22 cellular contexts compared by ENCODE assay signal in the genomic region with DNA sequence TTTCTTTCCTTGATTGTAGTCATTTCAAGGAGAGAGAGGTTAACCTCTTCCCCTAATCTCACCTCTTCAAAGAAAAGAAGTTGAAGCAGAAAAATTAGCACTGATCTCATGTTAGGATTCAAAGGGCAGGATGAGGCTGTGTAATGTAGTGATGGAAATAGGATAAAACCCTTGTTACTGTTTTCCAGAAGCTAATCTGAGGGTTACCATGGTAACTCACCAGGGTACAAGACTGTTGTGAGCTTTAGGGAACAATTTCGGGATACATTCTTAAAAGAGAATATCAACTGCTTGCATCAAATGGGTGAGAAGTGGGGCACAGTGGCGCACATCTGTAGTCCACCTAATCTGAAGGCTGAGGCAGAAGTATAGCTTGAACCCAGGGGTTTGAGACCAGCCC.
DNase-seq lines count a peak whose midpoint lies in the region; ATAC-seq, FAIRE-seq and TF ChIP-seq lines count a peak whose summit lies in the region.
"Had no signal": no experiment of that assay in that cellular context is flagged by ENCODE, and none has a peak within 500 bp of the region (broad histone marks: within the 10 kb centered on the region; RNA-seq: fewer than 3 reads in every experiment).

No MANE protein-coding gene starts in this region.

- intact Hi-C loops in K562 (cut with micrococcal nuclease) (no loop called here), natural killer cell (cut with micrococcal nuclease) (no loop called here), psoas muscle (cut with DNase I) (no loop called here)

- ATAC-seq in K562 (no peak), GM21619 (IDR thresholded peaks at IDR 0.05; ENCODE audit: unreplicated experiment) (no peak), natural killer cell (no peak), psoas muscle (no peak)

- H3K9me3 ChIP-seq in K562 (replicated peaks; ENCODE audit: control insufficient read depth, insufficient read depth, low read depth, low read length) (no peaks in the 10 kb centered on the region), psoas muscle (no peaks in the 10 kb centered on the region)
- H3K9me3 ChIP-seq: Peyer's patch had no signal

- TF ChIP-seq EP300 in K562 (IDR thresholded peaks at IDR 0.05; ENCODE audit: low read length), result no peak

- H2AK5ac ChIP-seq in mesendoderm (ENCODE audit: low read length), result no peak overlapping the region

- H3K9ac ChIP-seq in K562 (ENCODE audit: insufficient read depth in 1 of 2, low read depth in 2 of 2, low read length in 2 of 2) (no peak overlapping the region), mesendoderm (ENCODE audit: low read length) (no peak overlapping the region)
- H3K9ac ChIP-seq: BLaER1 had no signal

- no peaks in the 10 kb centered on the region for H3K27me3 Mint-ChIP-seq in natural killer cell (ENCODE audit: low read depth in 2 of 2)
- H3K27me3 Mint-ChIP-seq: CD4-positive, CD25-positive, alpha-beta regulatory T cell had no signal

- H3K79me1 ChIP-seq in mesendoderm (ENCODE audit: low read length), result no peaks in the 10 kb centered on the region

- peaks cover 0 to 7% of the 10 kb centered on the region in 2 donors for H3K4me1 Mint-ChIP-seq in natural killer cell

- H4K20me1 ChIP-seq in K562 (replicated peaks; ENCODE audit: control insufficient read depth, insufficient read depth, low read length), result no peaks in the 10 kb centered on the region
- H4K20me1 ChIP-seq: BLaER1 had no signal

- H3K4me1 ChIP-seq in K562 (replicated peaks in 1 of 2; ENCODE audit: control insufficient read depth in 2 of 2, insufficient read depth in 2 of 2, low read length in 2 of 2) (peaks cover 11 to 22% of the 10 kb centered on the region in 2 experiments; a peak in 4 of 5 replicates), mesendoderm (ENCODE audit: control insufficient read depth, low read depth, low read length) (no peaks in the 10 kb centered on the region), psoas muscle (no peaks in the 10 kb centered on the region)

- H3K27me3 ChIP-seq in K562 (ENCODE audit: control insufficient read depth in 2 of 2, insufficient read depth in 2 of 2, low read length in 2 of 2) (no peaks in the 10 kb centered on the region), mesendoderm (ENCODE audit: insufficient read depth, low read length, poor library complexity) (no peaks in the 10 kb centered on the region), psoas muscle (ENCODE audit: insufficient read depth in 3 of 3, low read length in 2 of 3) (no peaks in the 10 kb centered on the region)
- H3K27me3 ChIP-seq: BLaER1, Peyer's patch had no signal

- no peak overlapping the region for H3K56ac ChIP-seq in mesendoderm (ENCODE audit: low read length)

- no peak overlapping the region for H3K18ac ChIP-seq in mesendoderm (ENCODE audit: low read length)

- no peak for TF ChIP-seq CTCF in K562 (IDR thresholded peaks at IDR 0.05 in 2 of 3, conservative IDR thresholded peaks at IDR 0.05 in 1 of 3; ENCODE audit: insufficient read depth in 2 of 3, low read depth in 1 of 3, low read length in 3 of 3)
- no peak for TF ChIP-seq CTCF in natural killer cell (IDR thresholded peaks at IDR 0.05)
- TF ChIP-seq CTCF in psoas muscle (IDR thresholded peaks at IDR 0.05), result no peak

- no peaks in the 10 kb centered on the region for H3K9me3 Mint-ChIP-seq in natural killer cell

- 0 out of 2 replicates have a peak overlapping the region, but pooled peaks have one; percentile 33 for H2AFZ ChIP-seq in K562 (ENCODE audit: low read depth, low read length)

- H3K79me2 ChIP-seq in K562 (ENCODE audit: control insufficient read depth, insufficient read depth, low read length) (no peaks in the 10 kb centered on the region), mesendoderm (ENCODE audit: control insufficient read depth, insufficient read depth, low read length) (no peaks in the 10 kb centered on the region)

- no peak overlapping the region for H4K8ac ChIP-seq in mesendoderm (ENCODE audit: low read depth, low read length)

- POLR2A ChIA-PET in K562 (lab: Yijun Ruan, JAX), result interaction anchor here (1.1 kb wide), 1 partner anchor 21 kb away, joined by 6 read pairs; no protein-coding TSS in a partner anchor

- CTCF ChIA-PET in K562 (lab: Yijun Ruan, JAX; ENCODE audit: low intra/inter-chr PET ratio), result no interaction called here

- H3K27ac Mint-ChIP-seq in natural killer cell, result no peak overlapping the region

- no peak overlapping the region for H2BK120ac ChIP-seq in mesendoderm (ENCODE audit: low read depth, low read length)

- H3K23ac ChIP-seq in mesendoderm (ENCODE audit: low read length), result no peak overlapping the region

- no peak overlapping the region for H2BK15ac ChIP-seq in mesendoderm (replicated peaks; ENCODE audit: low read depth)

- no peak overlapping the region for H3K4ac ChIP-seq in mesendoderm (ENCODE audit: low read depth, low read length)

- no peak overlapping the region for H2BK5ac ChIP-seq in mesendoderm (ENCODE audit: low read length)

- H3K9me1 ChIP-seq in K562 (ENCODE audit: control insufficient read depth, insufficient read depth, low read length), result no peaks in the 10 kb centered on the region

- no peak for TF ChIP-seq RAD21 in K562 (CRISPR knock-in tag; conservative IDR thresholded peaks at IDR 0.05 in 1 of 2, IDR thresholded peaks at IDR 0.05 in 1 of 2)

- 80% methylated on average over 2 of the region's 2 CpGs for WGBS in K562 (ENCODE audit: insufficient coverage, low coverage, missing lambda C conversion rate)
- no CpG with 5 or more reads among the region's 2 CpGs for whole genome bisulfite sequencing in mesendoderm (ENCODE audit: extremely low coverage, insufficient coverage, low lambda C conversion rate)
- 91 to 94% (median 91%) methylated on average over 2 of the region's 2 CpGs for WGBS in psoas muscle, 3 donors

- BruUV-seq in K562 (replicated peaks; lab: Mats Ljungman, UMichigan), result no TSS peak

- H3K4me3 ChIP-seq in K562 (no peak overlapping the region), mesendoderm (ENCODE audit: low read length) (no peak overlapping the region), psoas muscle (no peak overlapping the region)
- H3K4me3 ChIP-seq: BLaER1, Peyer's patch, SK-N-MC had no signal

- DNase-seq in Ammon's horn (ENCODE audit: low spot score), result peak; percentile 50
- peak; percentile 14 for DNase-seq in M059J (ENCODE audit: low read depth)
- no peak for DNase-seq in K562 (ENCODE audit: extremely low read depth in 1 of 4, low spot score in 3 of 4)
- peak; percentile 75 for DNase-seq in mesendoderm
- DNase-seq in natural killer cell, result no peak
- no peak for DNase-seq in HPDE6-E6E7 (ENCODE audit: extremely low spot score)
- no peak for DNase-seq in psoas muscle
- DNase-seq: 8988T; ACHN; CD4-positive, CD25-positive, alpha-beta regulatory T cell; DMS153; GOT3; KG1; MM.1S; NCI-H2029 treated with DMSO at 0.1 percent for 48 hours; NCI-H510A; NCI-H69; Peyer's patch; SIG-M5 had no signal

- H4K5ac ChIP-seq in mesendoderm (ENCODE audit: low read length), result no peak overlapping the region

- H3K36me3 Mint-ChIP-seq in natural killer cell, result no peaks in the 10 kb centered on the region

- no peak for FAIRE-seq in K562 (lab: Jason Lieb, UNC)

- no peak overlapping the region for H3K27ac ChIP-seq in K562 (ENCODE audit: extremely low read depth, low read depth, low read length)
- no peak overlapping the region for H3K27ac ChIP-seq in mesendoderm (ENCODE audit: low read depth, low read length)
- H3K27ac ChIP-seq in psoas muscle, result no peak overlapping the region
- H3K27ac ChIP-seq: BLaER1, Peyer's patch, SK-N-MC had no signal

- H3K36me3 ChIP-seq in K562 (ENCODE audit: control insufficient read depth, insufficient read depth, low read length), result no peaks in the 10 kb centered on the region
- no peaks in the 10 kb centered on the region for H3K36me3 ChIP-seq in mesendoderm (ENCODE audit: control insufficient read depth, insufficient read depth, low read length)
- H3K36me3 ChIP-seq in psoas muscle (ENCODE audit: insufficient read depth in 1 of 2, low read depth in 1 of 2), result no peaks in the 10 kb centered on the region
- H3K36me3 ChIP-seq: BLaER1, Peyer's patch had no signal

- no peak for TF ChIP-seq POLR2A in K562 (conservative IDR thresholded peaks at IDR 0.05)

- H3K4me2 ChIP-seq in K562 (ENCODE audit: insufficient read depth, low read length), result no peak overlapping the region
- no peak overlapping the region for H3K4me2 ChIP-seq in mesendoderm (ENCODE audit: low read length)
- H3K4me2 ChIP-seq: BLaER1 had no signal

- in situ Hi-C loops in K562 (cut with MboI), result no loop called here

- no peak overlapping the region for H3K4me3 Mint-ChIP-seq in natural killer cell
- H3K4me3 Mint-ChIP-seq: CD4-positive, CD25-positive, alpha-beta regulatory T cell had no signal

TF ChIP-seq in K562, 482 proteins besides CTCF, POLR2A, EP300 and RAD21 (continues in another document):
- TF ChIP-seq RBM14 (IDR thresholded peaks at IDR 0.05; ENCODE audit: borderline replicate concordance, insufficient read depth, low read depth, low read length), result no peak
- TF ChIP-seq ZSCAN32 (CRISPR knock-in tag; IDR thresholded peaks at IDR 0.05), result no peak
- no peak for TF ChIP-seq ZNF324 (CRISPR knock-in tag; IDR thresholded peaks at IDR 0.05)
- TF ChIP-seq ZFX (CRISPR knock-in tag; IDR thresholded peaks at IDR 0.05), result no peak
- no peak for TF ChIP-seq KHSRP (IDR thresholded peaks at IDR 0.05)
- TF ChIP-seq, protein P1, sequence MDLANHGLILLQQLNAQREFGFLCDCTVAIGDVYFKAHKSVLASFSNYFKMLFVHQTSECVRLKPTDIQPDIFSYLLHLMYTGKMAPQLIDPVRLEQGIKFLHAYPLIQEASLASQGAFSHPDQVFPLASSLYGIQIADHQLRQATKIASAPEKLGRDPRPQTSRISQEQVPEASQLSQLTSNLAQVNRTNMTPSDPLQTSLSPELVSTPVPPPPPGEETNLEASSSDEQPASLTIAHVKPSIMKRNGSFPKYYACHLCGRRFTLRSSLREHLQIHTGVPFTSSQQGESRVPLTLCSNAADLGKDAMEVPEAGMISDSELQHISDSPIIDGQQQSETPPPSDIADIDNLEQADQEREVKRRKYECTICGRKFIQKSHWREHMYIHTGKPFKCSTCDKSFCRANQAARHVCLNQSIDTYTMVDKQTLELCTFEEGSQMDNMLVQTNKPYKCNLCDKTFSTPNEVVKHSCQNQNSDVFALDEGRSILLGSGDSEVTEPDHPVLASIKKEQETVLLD (IDR thresholded peaks at IDR 0.05), result no peak
- TF ChIP-seq, protein P2, sequence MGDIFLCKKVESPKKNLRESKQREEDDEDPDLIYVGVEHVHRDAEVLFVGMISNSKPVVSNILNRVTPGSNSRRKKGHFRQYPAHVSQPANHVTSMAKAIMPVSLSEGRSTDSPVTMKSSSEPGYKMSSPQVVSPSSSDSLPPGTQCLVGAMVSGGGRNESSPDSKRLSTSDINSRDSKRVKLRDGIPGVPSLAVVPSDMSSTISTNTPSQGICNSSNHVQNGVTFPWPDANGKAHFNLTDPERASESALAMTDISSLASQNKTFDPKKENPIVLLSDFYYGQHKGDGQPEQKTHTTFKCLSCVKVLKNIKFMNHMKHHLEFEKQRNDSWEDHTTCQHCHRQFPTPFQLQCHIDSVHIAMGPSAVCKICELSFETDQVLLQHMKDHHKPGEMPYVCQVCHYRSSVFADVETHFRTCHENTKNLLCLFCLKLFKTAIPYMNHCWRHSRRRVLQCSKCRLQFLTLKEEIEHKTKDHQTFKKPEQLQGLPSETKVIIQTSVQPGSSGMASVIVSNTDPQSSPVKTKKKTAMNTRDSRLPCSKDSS (IDR thresholded peaks at IDR 0.05; ENCODE audit: low read depth, partially characterized antibody), result no peak
- TF ChIP-seq RFX1 (IDR thresholded peaks at IDR 0.05), result peak; percentile 91
- TF ChIP-seq ZNF445 (CRISPR knock-in tag; IDR thresholded peaks at IDR 0.05; ENCODE audit: low read depth), result no peak

Comparison
In these comparisons a context has a peak if more than half of its experiments do, and no peak if none do; other contexts are left out.
1. DNase-seq: peak in Ammon's horn (single experiment), M059J (single experiment) and mesendoderm (single experiment); none in K562 (0 of 4), natural killer cell (single experiment), HPDE6-E6E7 (single experiment) and psoas muscle (0 of 2).